In genomic region chr2:172098287-172098649, GRCh38 we compare ENCODE assay signal across 1 cellular context.
TF ChIP-seq lines count a peak whose summit lies in the region.

No MANE protein-coding gene starts in this region.

TF ChIP-seq in HepG2, 621 proteins besides CTCF, POLR2A, EP300 and RAD21:
- peak; percentile 84; the same call in 1 of the 2 replicates for TF ChIP-seq CENPT (CRISPR knock-in tag; IDR thresholded peaks at IDR 0.05; ENCODE audit: low read depth)
- 0 out of 2 replicates have a peak, but pooled peaks have one; percentile 3 for TF ChIP-seq ZFP82 (CRISPR knock-in tag; IDR thresholded peaks at IDR 0.05; ENCODE audit: borderline replicate concordance)
- peak; percentile 56; the same call in 1 of the 2 replicates for TF ChIP-seq HOXA7 (CRISPR knock-in tag; IDR thresholded peaks at IDR 0.05)
- TF ChIP-seq HNF1A (IDR thresholded peaks at IDR 0.05; ENCODE audit: low read depth): no peak
- 0 out of 2 replicates have a peak, but pooled peaks have one; percentile 12 for TF ChIP-seq HNF1A (CRISPR knock-in tag; IDR thresholded peaks at IDR 0.05; ENCODE audit: borderline replicate concordance)
- TF ChIP-seq KDM1A (CRISPR knock-in tag; IDR thresholded peaks at IDR 0.05): no peak
- TF ChIP-seq SOX13 (IDR thresholded peaks at IDR 0.05): no peak
- 0 out of 4 replicates have a peak, but pooled peaks of 1 of the 2 experiments have one; percentile 7 for TF ChIP-seq SOX13 (CRISPR knock-in tag; conservative IDR thresholded peaks at IDR 0.05 in 1 of 2, IDR thresholded peaks at IDR 0.05 in 1 of 2)
- TF ChIP-seq AKNA (CRISPR knock-in tag; IDR thresholded peaks at IDR 0.05; ENCODE audit: borderline replicate concordance): no peak
- peak; percentile 80; the same call in 1 of the 2 replicates for TF ChIP-seq EED (CRISPR knock-in tag; IDR thresholded peaks at IDR 0.05)
- 0 out of 2 replicates have a peak, but pooled peaks have one; percentile 25 for TF ChIP-seq TBX2 (CRISPR knock-in tag; IDR thresholded peaks at IDR 0.05; ENCODE audit: borderline replicate concordance)
- TF ChIP-seq YEATS2 (CRISPR knock-in tag; IDR thresholded peaks at IDR 0.05; ENCODE audit: borderline replicate concordance): 0 out of 2 replicates have a peak, but pooled peaks have one; percentile 3
- 0 out of 2 replicates have a peak, but pooled peaks have one; percentile 18 for TF ChIP-seq MTF2 (CRISPR knock-in tag; IDR thresholded peaks at IDR 0.05; ENCODE audit: borderline replicate concordance)
- TF ChIP-seq ZFP36 (IDR thresholded peaks at IDR 0.05; ENCODE audit: borderline replicate concordance, low read depth, low read length, partially characterized antibody): no peak
- TF ChIP-seq ZSCAN31 (CRISPR knock-in tag; IDR thresholded peaks at IDR 0.05; ENCODE audit: low read depth): 0 out of 2 replicates have a peak, but pooled peaks have one; percentile 23
- 0 out of 2 replicates have a peak, but pooled peaks have one; percentile 15 for TF ChIP-seq ZNF276 (CRISPR knock-in tag; IDR thresholded peaks at IDR 0.05; ENCODE audit: low read depth)
- no peak for TF ChIP-seq MAZ (IDR thresholded peaks at IDR 0.05; ENCODE audit: borderline replicate concordance, low read depth, low read length)
- TF ChIP-seq MAZ (CRISPR knock-in tag; IDR thresholded peaks at IDR 0.05; ENCODE audit: low read depth): 0 out of 2 replicates have a peak, but pooled peaks have one; percentile 6
- 0 out of 2 replicates have a peak, but pooled peaks have one; percentile 7 for TF ChIP-seq MYPOP (CRISPR knock-in tag; IDR thresholded peaks at IDR 0.05)
- TF ChIP-seq ZBTB46 (CRISPR knock-in tag; IDR thresholded peaks at IDR 0.05; ENCODE audit: borderline replicate concordance): 0 out of 2 replicates have a peak, but pooled peaks have one; percentile 26
- 0 out of 2 replicates have a peak, but pooled peaks have one; percentile 56 for TF ChIP-seq ZHX1 (CRISPR knock-in tag; IDR thresholded peaks at IDR 0.05; ENCODE audit: low read depth)
- TF ChIP-seq RBM39 (IDR thresholded peaks at IDR 0.05; ENCODE audit: low read depth, low read length, poor library complexity, severe bottlenecking): peak; percentile 1
- TF ChIP-seq PHF8 (CRISPR knock-in tag; IDR thresholded peaks at IDR 0.05): no peak
